8 cellular contexts compared by ENCODE assay signal in genomic region chr1:119139857-119140176, GRCh38. TPM values are rescaled to one million over a fixed set of nuclear protein-coding genes. Genes with fewer than 3 reads are reported as not detected.
DNase-seq lines count a peak whose midpoint lies in the region; ATAC-seq and TF ChIP-seq lines count a peak whose summit lies in the region.

No MANE protein-coding gene starts in this region.

- H3K4me1 ChIP-seq in Panc1 (ENCODE audit: control insufficient read depth, insufficient read depth, low read length): no peaks in the 10 kb centered on the region
- peaks cover 56% of the 10 kb centered on the region for H3K4me1 ChIP-seq in left ventricle myocardium inferior
- peaks cover 9 to 30% (median 27%) of the 10 kb centered on the region in 4 donors for H3K4me1 ChIP-seq in stomach

- ATAC-seq in activated CD8-positive, alpha-beta memory T cell treated with anti-CD3 and anti-CD28 coated beads, Interleukin-2, amount 10 ng/mL, durations not matched to agents 7 days and 5 days: peak; percentile 45
- ATAC-seq in HG02943 (IDR thresholded peaks at IDR 0.05; ENCODE audit: low read depth, unreplicated experiment) (peak; percentile 39), Panc1 (peak; percentile 63)

- H3K27me3 ChIP-seq in Panc1 (ENCODE audit: control insufficient read depth, insufficient read depth, low read length): no peaks in the 10 kb centered on the region
- no peaks in the 10 kb centered on the region for H3K27me3 ChIP-seq in left ventricle myocardium inferior (ENCODE audit: low read depth)
- H3K27me3 ChIP-seq in stomach: no peaks in the 10 kb centered on the region

- peak overlapping the region; percentile 89 for H3K27ac ChIP-seq in Panc1 (ENCODE audit: low read length)
- peak overlapping the region; percentile 99 for H3K27ac ChIP-seq in left ventricle myocardium inferior (replicated peaks)
- H3K27ac ChIP-seq in stomach: peak overlapping the region; percentile 93 to 99 (median 97)

- no peaks in the 10 kb centered on the region for H3K27me3 Mint-ChIP-seq in activated CD8-positive, alpha-beta memory T cell treated with anti-CD3 and anti-CD28 coated beads, Interleukin-2, amount 10 ng/mL, durations not matched to agents 7 days and 5 days

- peaks cover 6% of the 10 kb centered on the region for H3K36me3 Mint-ChIP-seq in activated CD8-positive, alpha-beta memory T cell treated with anti-CD3 and anti-CD28 coated beads, Interleukin-2, amount 10 ng/mL, durations not matched to agents 7 days and 5 days

- no peak overlapping the region for H3K27ac Mint-ChIP-seq in activated CD8-positive, alpha-beta memory T cell treated with anti-CD3 and anti-CD28 coated beads, Interleukin-2, amount 10 ng/mL, durations not matched to agents 7 days and 5 days

- intact Hi-C loops in Panc1 (cut with micrococcal nuclease; ENCODE audit: unreplicated experiment) (no loop called here), left ventricle myocardium inferior (cut with micrococcal nuclease) (no loop called here), stomach (cut with DNase I; ENCODE audit: low total_unique reads) (no loop called here)

- H3K36me3 ChIP-seq in Panc1 (ENCODE audit: control insufficient read depth, insufficient read depth, low read length): no peaks in the 10 kb centered on the region
- peaks cover 3% of the 10 kb centered on the region for H3K36me3 ChIP-seq in left ventricle myocardium inferior
- H3K36me3 ChIP-seq in stomach: peaks cover 0 to 10% (median 2%) of the 10 kb centered on the region in 4 donors

- peaks cover 23% of the 10 kb centered on the region for H3K4me1 Mint-ChIP-seq in activated CD8-positive, alpha-beta memory T cell treated with anti-CD3 and anti-CD28 coated beads, Interleukin-2, amount 10 ng/mL, durations not matched to agents 7 days and 5 days

- no peak for TF ChIP-seq EP300 in stomach (IDR thresholded peaks at IDR 0.05)

- DNase-seq in activated CD8-positive, alpha-beta memory T cell treated with anti-CD3 and anti-CD28 coated beads, Interleukin-2, amount 10 ng/mL, durations not matched to agents 7 days and 5 days: no peak
- no peak for DNase-seq in activated CD8-positive, alpha-beta memory T cell treated with anti-CD3 and anti-CD28 coated beads, Interleukin-2, amount 50 U/mL, for 48 hours
- DNase-seq in Panc1 (ENCODE audit: low read depth, low spot score): no peak
- no peak for DNase-seq in left ventricle myocardium inferior
- DNase-seq in stomach: no peak
- no peak for DNase-seq in AG20443 (ENCODE audit: low spot score)
- no peak for DNase-seq in stimulated activated CD4-positive, alpha-beta T cell treated with anti-CD3 and anti-CD28 coated beads, Interleukin-4, amount 100 ng/mL, for 1 hour

- no peaks in the 10 kb centered on the region for H3K9me3 Mint-ChIP-seq in activated CD8-positive, alpha-beta memory T cell treated with anti-CD3 and anti-CD28 coated beads, Interleukin-2, amount 10 ng/mL, durations not matched to agents 7 days and 5 days (ENCODE audit: low read depth)

- no peak for TF ChIP-seq POLR2A in stomach (IDR thresholded peaks at IDR 0.05)

- POLR2A ChIA-PET in Panc1 (lab: Charles Lee): no interaction called here

- peak overlapping the region; percentile 69 to 75 for H3K4me3 ChIP-seq in Panc1 (ENCODE audit: low read depth in 2 of 2, low read length in 2 of 2)
- peak overlapping the region; percentile 78 for H3K4me3 ChIP-seq in left ventricle myocardium inferior
- peak overlapping the region; percentile 54 to 61 (median 58) for H3K4me3 ChIP-seq in stomach

- TF ChIP-seq CTCF in Panc1 (IDR thresholded peaks at IDR 0.05) (no peak), left ventricle myocardium inferior (IDR thresholded peaks at IDR 0.05; ENCODE audit: borderline replicate concordance) (no peak), stomach (IDR thresholded peaks at IDR 0.05) (no peak)

- H3K4me3 Mint-ChIP-seq in activated CD8-positive, alpha-beta memory T cell treated with anti-CD3 and anti-CD28 coated beads, Interleukin-2, amount 10 ng/mL, durations not matched to agents 7 days and 5 days: no peak overlapping the region

- no TSS peak for BruUV-seq in Panc1 (replicated peaks; lab: Mats Ljungman, UMichigan)

- WGBS in stomach, 5 donors: 4 to 14% (median 8%) methylated on average over 8 to 10 of the region's 10 CpGs

- H3K9me3 ChIP-seq in Panc1 (ENCODE audit: control insufficient read depth, insufficient read depth, low read depth, low read length): no peaks in the 10 kb centered on the region
- no peaks in the 10 kb centered on the region for H3K9me3 ChIP-seq in left ventricle myocardium inferior (replicated peaks)
- H3K9me3 ChIP-seq in stomach: no peaks in the 10 kb centered on the region

- CTCF ChIA-PET in activated CD8-positive, alpha-beta memory T cell treated with anti-CD3 and anti-CD28 coated beads, Interleukin-2, amount 10 ng/mL, durations not matched to agents 7 days and 5 days (lab: Charles Lee): interaction anchor here (0.7 to 1.3 kb wide), 2 partner anchors 8 to 10 kb away, joined by 3 read pairs; no protein-coding TSS in a partner anchor
- CTCF ChIA-PET in Panc1 (lab: Charles Lee): no interaction called here

- in situ Hi-C loops in Panc1 (cut with HindIII; ENCODE audit: low pct_unique_long_range_greater_than_20kb, low sequenced_read_pairs): no loop called here

RNA-seq across cellular contexts. Expression of gene WARS2, which starts 0.6 kb away (rescaled TPM):
- 10 to 100 TPM; 12.0 to 14.0 TPM for total RNA-seq in activated CD8-positive, alpha-beta memory T cell treated with anti-CD3 and anti-CD28 coated beads, Interleukin-2, amount 10 ng/mL, durations not matched to agents 7 days and 5 days
- total RNA-seq in Panc1 (2021; ENCODE audit: unreplicated experiment): 6.6 TPM
- polyA plus RNA-seq in Panc1 (2012; ENCODE audit: insufficient read length): 6.2 TPM
- 9.5 TPM for total RNA-seq in left ventricle myocardium inferior
- 10 to 100 TPM in 3 of 5 donors, 1 to 10 TPM in 2; 3.5 to 48.4 (median 13.6) TPM for total RNA-seq in stomach
- polyA plus RNA-seq in stomach: 10 to 100 TPM in 1 of 3 donors, 1 to 10 TPM in 2; 5.9 to 11.9 (median 6.4) TPM
